In genomic region chr6:122471107-122472021, GRCh38 we compare ENCODE assay signal across 8 cellular contexts. TPM values are rescaled to one million over a fixed set of nuclear protein-coding genes. Genes with fewer than 3 reads are reported as not detected.
DNase-seq lines count a peak whose midpoint lies in the region; ATAC-seq and TF ChIP-seq lines count a peak whose summit lies in the region.

Gene SERINC1, minus strand, starts transcription at chr6:122471807. Its CDS starts 70 bp downstream, at chr6:122471737.

- H3K36me3 Mint-ChIP-seq in activated CD4-positive, alpha-beta T cell treated with anti-CD3 and anti-CD28 coated beads, Interleukin-2, amount 10 ng/mL, durations not matched to agents 24 days and 14 days (ENCODE audit: low read depth) = peaks cover 10% of the 10 kb centered on the region

- no peaks in the 10 kb centered on the region for H3K4me1 ChIP-seq in colonic mucosa

- H3K4me1 Mint-ChIP-seq in activated CD4-positive, alpha-beta T cell treated with anti-CD3 and anti-CD28 coated beads, Interleukin-2, amount 10 ng/mL, durations not matched to agents 24 days and 14 days = peaks cover 21% of the 10 kb centered on the region

- H3K4me3 ChIP-seq in BJ (ENCODE audit: low read depth, low read length) (peak within 1 kb of the TSS; percentile 91), colonic mucosa (peak within 1 kb of the TSS; percentile 83)

- CTCF ChIA-PET in BJ (lab: Yijun Ruan, JAX) = interaction anchor here (0.6 to 4.7 kb wide), 3 partner anchors 49 to 89 kb away, joined by 3 to 22 read pairs (median 3); no protein-coding TSS in a partner anchor

- H3K36me3 ChIP-seq in BJ (ENCODE audit: control insufficient read depth, insufficient read depth, low read length) (no peaks in the 10 kb centered on the region; the same call in 1 of the 2 replicates), colonic mucosa (no peaks in the 10 kb centered on the region)

- intact Hi-C loops in activated CD4-positive, alpha-beta T cell treated with anti-CD3 and anti-CD28 coated beads, Interleukin-2, amount 10 ng/mL, durations not matched to agents 24 days and 14 days (cut with micrococcal nuclease) = loop anchor here (1.0 to 10.0 kb wide), 5 partner anchors 72 to 1137 kb away; partner anchors contain the start of genes HSF2, PKIB and TBC1D32
- intact Hi-C loops in colonic mucosa (cut with DNase I) = no loop called here

- ATAC-seq in GM19324 (IDR thresholded peaks at IDR 0.05; ENCODE audit: low FRiP score, unreplicated experiment) (peak; percentile 99), HG03469 (IDR thresholded peaks at IDR 0.05; ENCODE audit: unreplicated experiment) (peak; percentile 97)

- H3K27ac Mint-ChIP-seq in activated CD4-positive, alpha-beta T cell treated with anti-CD3 and anti-CD28 coated beads, Interleukin-2, amount 10 ng/mL, durations not matched to agents 24 days and 14 days = peak within 1 kb of the TSS; percentile 99

- H3K4me3 Mint-ChIP-seq in activated CD4-positive, alpha-beta T cell treated with anti-CD3 and anti-CD28 coated beads, Interleukin-2, amount 10 ng/mL, durations not matched to agents 24 days and 14 days = peak within 1 kb of the TSS; percentile 99

- no peaks in the 10 kb centered on the region for H3K27me3 Mint-ChIP-seq in activated CD4-positive, alpha-beta T cell treated with anti-CD3 and anti-CD28 coated beads, Interleukin-2, amount 10 ng/mL, durations not matched to agents 24 days and 14 days

- DNase-seq in BJ (ENCODE audit: low read depth) (peak; percentile 81), NCI-H526 treated with DMSO at 0.1 percent for 48 hours (lab: John Stamatoyannopoulos, UW) (peak; percentile 80), colonic mucosa (peak; percentile 96)
- DNase-seq in activated CD4-positive, alpha-beta T cell treated with anti-CD3 and anti-CD28 coated beads, Interleukin-2, amount 10 ng/mL, durations not matched to agents 24 days and 14 days = peak; percentile 97
- peak; percentile 80 to 82 for DNase-seq in stimulated activated CD4-positive, alpha-beta T cell treated with anti-CD3 and anti-CD28 coated beads, Interleukin-1b, Interleukin-23, amount 100 ng/mL, for 4 hours (ENCODE audit: low read depth in 2 of 2)

- peak within 1 kb of the TSS; percentile 92 for H3K27ac ChIP-seq in colonic mucosa
- peak within 1 kb of the TSS; percentile 91 for H3K27ac ChIP-seq in layer of hippocampus (ENCODE audit: low read depth, low read length)

- H3K27me3 ChIP-seq in BJ (ENCODE audit: control insufficient read depth, insufficient read depth, low read length) (no peaks in the 10 kb centered on the region), colonic mucosa (no peaks in the 10 kb centered on the region), layer of hippocampus (ENCODE audit: control insufficient read depth, insufficient read depth, low read length) (no peaks in the 10 kb centered on the region)

- peak within 1 kb of the TSS; percentile 94 to 97 for H3K9ac ChIP-seq in colonic mucosa (ENCODE audit: low read depth in 2 of 2, low read length in 2 of 2)

- POLR2A ChIA-PET in BJ (lab: Charles Lee) = interaction anchor here (0.6 kb wide), 1 partner anchor 589 kb away, joined by 3 read pairs; no protein-coding TSS in a partner anchor

- TF ChIP-seq CTCF in BJ (IDR thresholded peaks at IDR 0.05; ENCODE audit: insufficient read depth, low read depth, low read length) (no peak), colonic mucosa (IDR thresholded peaks at IDR 0.05) (no peak)

- H3K9me3 ChIP-seq in colonic mucosa = no peaks in the 10 kb centered on the region

- no peaks in the 10 kb centered on the region for H3K9me3 Mint-ChIP-seq in activated CD4-positive, alpha-beta T cell treated with anti-CD3 and anti-CD28 coated beads, Interleukin-2, amount 10 ng/mL, durations not matched to agents 24 days and 14 days

RNA-seq across cellular contexts. Expression of gene SERINC1, which starts in this region (rescaled TPM):
- polyA plus RNA-seq in BJ (2011; rRNA removed) = 89.7 and 182 TPM in 2 replicates
- 84.4 and 94.7 TPM in 2 replicates for polyA minus RNA-seq in BJ (2011; rRNA and poly(A)+ RNA removed)
- total RNA-seq in activated CD4-positive, alpha-beta T cell treated with anti-CD3 and anti-CD28 coated beads, Interleukin-2, amount 10 ng/mL, durations not matched to agents 24 days and 14 days = 38.6 and 40.9 TPM in 2 replicates
- 100 to 1,000 TPM in 1 of 2 donors, 10 to 100 TPM in 1; 83.1 to 136 TPM for total RNA-seq in colonic mucosa

Comparison
In these comparisons a context has a peak if more than half of its experiments do, and no peak if none do; other contexts are left out.
1. Peak in every context shown above with its lines: DNase-seq, ATAC-seq, H3K4me3 ChIP-seq and H3K27ac ChIP-seq.